In the genomic region with DNA sequence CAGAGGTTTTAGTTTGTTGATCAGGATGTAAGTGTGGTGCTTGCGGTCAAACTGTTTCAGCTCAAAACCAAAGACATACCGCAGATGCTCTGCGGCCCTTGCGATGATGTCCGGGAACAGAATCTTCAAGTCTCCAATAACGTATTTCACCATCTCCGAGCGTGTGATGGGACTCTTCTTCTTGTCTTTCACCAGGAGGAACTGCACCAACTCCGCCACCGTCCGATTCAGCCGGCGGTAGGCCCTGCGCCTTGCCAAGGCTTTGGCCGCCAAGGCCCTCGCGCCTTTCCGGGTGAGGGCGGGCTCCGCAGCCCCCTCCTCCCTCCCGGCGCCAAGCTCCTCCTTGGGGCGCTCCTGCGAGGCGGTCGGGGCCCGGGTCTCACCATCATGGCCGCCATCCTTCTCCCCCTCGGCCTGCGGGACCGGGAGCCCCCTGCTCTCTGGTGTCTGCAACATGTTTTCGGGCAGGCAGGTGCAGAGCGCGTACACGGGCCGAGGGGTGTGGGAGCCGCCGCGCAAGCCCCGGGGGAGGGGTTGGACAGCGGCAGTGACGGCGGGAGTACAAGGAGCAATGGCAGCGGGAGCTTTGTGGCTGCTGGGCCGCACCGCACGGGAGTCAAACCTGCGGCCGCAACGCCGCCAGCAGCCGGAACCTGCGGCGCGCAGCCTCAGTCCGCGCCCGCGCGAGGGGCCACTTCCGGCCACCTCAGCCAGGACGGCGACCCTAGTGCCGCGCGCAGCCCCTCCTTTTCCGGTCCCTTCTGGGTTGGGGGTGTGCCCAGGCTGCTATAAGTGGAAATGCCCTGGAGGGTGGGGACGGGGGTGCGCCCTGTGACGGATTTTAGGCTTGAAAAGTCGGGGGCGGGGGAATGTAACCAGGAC, we compare ENCODE assay signal across 8 cellular contexts. TPM values are rescaled to one million over a fixed set of nuclear protein-coding genes. Genes with fewer than 3 reads are reported as not detected.
DNase-seq lines count a peak whose midpoint lies in the region; ATAC-seq, FAIRE-seq and TF ChIP-seq lines count a peak whose summit lies in the region.

A gene with protein sequence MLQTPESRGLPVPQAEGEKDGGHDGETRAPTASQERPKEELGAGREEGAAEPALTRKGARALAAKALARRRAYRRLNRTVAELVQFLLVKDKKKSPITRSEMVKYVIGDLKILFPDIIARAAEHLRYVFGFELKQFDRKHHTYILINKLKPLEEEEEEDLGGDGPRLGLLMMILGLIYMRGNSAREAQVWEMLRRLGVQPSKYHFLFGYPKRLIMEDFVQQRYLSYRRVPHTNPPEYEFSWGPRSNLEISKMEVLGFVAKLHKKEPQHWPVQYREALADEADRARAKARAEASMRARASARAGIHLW (minus strand): TSS at position 699 of the 882 bp plus-strand sequence. CDS start 243 bp downstream, at position 456.

- TF ChIP-seq CTCF in astrocyte (IDR thresholded peaks at IDR 0.05; ENCODE audit: insufficient read depth, low read depth, low read length): no peak

- intact Hi-C loops in aorta (cut with DNase I): no loop called here

- H3K4me2 ChIP-seq in astrocyte (ENCODE audit: low read length): peak within 1 kb of the TSS; percentile 99

- H3K4me3 ChIP-seq in astrocyte (ENCODE audit: insufficient read depth, low read depth, low read length) (peak within 1 kb of the TSS; percentile 92), aorta (ENCODE audit: low read length in 2 of 2) (peak within 1 kb of the TSS; percentile 63 to 90)

- peaks cover 23% of the 10 kb centered on the region for H3K4me1 Mint-ChIP-seq in T-helper 2 cell treated with Interferon-gamma antibody and Interleukin-4, amounts not matched to agents 5 μg/mL and 100 μg/mL, for 36 hours (ENCODE audit: low read depth)
- H3K4me1 Mint-ChIP-seq in astrocyte (ENCODE audit: low read depth, unreplicated experiment): peaks cover 18% of the 10 kb centered on the region

- H3K4me3 Mint-ChIP-seq in T-helper 2 cell treated with Interferon-gamma antibody and Interleukin-4, amounts not matched to agents 5 μg/mL and 100 μg/mL, for 36 hours: peak within 1 kb of the TSS; percentile 94
- H3K4me3 Mint-ChIP-seq in astrocyte (ENCODE audit: unreplicated experiment): peak within 1 kb of the TSS; percentile 98

- peak within 1 kb of the TSS; percentile 92 for H3K9ac ChIP-seq in astrocyte (ENCODE audit: low read length)

- peaks cover 25% of the 10 kb centered on the region for H3K79me2 ChIP-seq in astrocyte (ENCODE audit: insufficient read depth, low read length)

- peak within 1 kb of the TSS; percentile 83 for H3K27ac Mint-ChIP-seq in T-helper 2 cell treated with Interferon-gamma antibody and Interleukin-4, amounts not matched to agents 5 μg/mL and 100 μg/mL, for 36 hours
- H3K27ac Mint-ChIP-seq in astrocyte (ENCODE audit: unreplicated experiment): peak within 1 kb of the TSS; percentile 97

- H3K36me3 Mint-ChIP-seq in T-helper 2 cell treated with Interferon-gamma antibody and Interleukin-4, amounts not matched to agents 5 μg/mL and 100 μg/mL, for 36 hours (ENCODE audit: low read depth): peaks cover 28% of the 10 kb centered on the region
- peaks cover 13% of the 10 kb centered on the region for H3K36me3 Mint-ChIP-seq in astrocyte (ENCODE audit: low read depth, unreplicated experiment)

- H3K36me3 ChIP-seq in astrocyte (ENCODE audit: insufficient read depth, low read length) (no peaks in the 10 kb centered on the region), aorta (ENCODE audit: control insufficient read depth in 1 of 2, insufficient read depth in 2 of 2, low read length in 1 of 2) (no peaks in the 10 kb centered on the region)

- H3K27me3 ChIP-seq in astrocyte (ENCODE audit: insufficient read depth, low read length) (no peaks in the 10 kb centered on the region), aorta (ENCODE audit: control insufficient read depth in 1 of 2, insufficient read depth in 2 of 2, low read length in 1 of 2) (no peaks in the 10 kb centered on the region)

- FAIRE-seq in astrocyte (lab: Jason Lieb, UNC): no peak

- H4K20me1 ChIP-seq in astrocyte (ENCODE audit: insufficient read depth, low read length): peaks cover 15% of the 10 kb centered on the region

- H3K27me3 Mint-ChIP-seq in T-helper 2 cell treated with Interferon-gamma antibody and Interleukin-4, amounts not matched to agents 5 μg/mL and 100 μg/mL, for 36 hours (ENCODE audit: low read depth): peaks cover 16% of the 10 kb centered on the region
- H3K27me3 Mint-ChIP-seq in astrocyte (ENCODE audit: low read depth, unreplicated experiment): no peaks in the 10 kb centered on the region

- WGBS in aorta, 2 donors: 0 to 1% methylated on average over 72 of the region's 72 CpGs

- H3K27ac ChIP-seq in astrocyte (ENCODE audit: low read depth, low read length) (peak within 1 kb of the TSS; percentile 74), aorta (ENCODE audit: low read depth in 1 of 2, low read length in 2 of 2) (peak within 1 kb of the TSS in 1 of 2 donors; percentile 99)

- H3K9me3 ChIP-seq in astrocyte (ENCODE audit: insufficient read depth, low read depth, low read length): peaks cover 3% of the 10 kb centered on the region
- H3K9me3 ChIP-seq in aorta (ENCODE audit: control insufficient read depth, low read length): no peaks in the 10 kb centered on the region

- DNase-seq in NCI-H2029 (lab: John Stamatoyannopoulos, UW) (peak; percentile 74), astrocyte (ENCODE audit: low read depth) (peak; percentile 53), hepatic stellate cell (ENCODE audit: low spot score) (peak; percentile 85), putamen (ENCODE audit: low spot score) (peak; percentile 70), aorta (peak; percentile 90 to 93)
- DNase-seq in T-helper 2 cell treated with Interferon-gamma antibody and Interleukin-4, amounts not matched to agents 5 μg/mL and 100 μg/mL, for 36 hours (ENCODE audit: low spot score): peak; percentile 81

- peaks cover 12% of the 10 kb centered on the region for H3K9me3 Mint-ChIP-seq in T-helper 2 cell treated with Interferon-gamma antibody and Interleukin-4, amounts not matched to agents 5 μg/mL and 100 μg/mL, for 36 hours
- peaks cover 5% of the 10 kb centered on the region for H3K9me3 Mint-ChIP-seq in astrocyte (ENCODE audit: unreplicated experiment)

- TF ChIP-seq POLR2A in GM18505 (IDR thresholded peaks at IDR 0.05; ENCODE audit: borderline replicate concordance, extremely low read depth, insufficient read depth, insufficient read length): peak; percentile 71

- peak within 1 kb of the TSS; percentile 95 for H2AFZ ChIP-seq in astrocyte (ENCODE audit: low read depth, low read length)

- H3K4me1 ChIP-seq in astrocyte (ENCODE audit: insufficient read depth, low read length): peaks cover 16% of the 10 kb centered on the region
- no peaks in the 10 kb centered on the region for H3K4me1 ChIP-seq in aorta (ENCODE audit: control insufficient read depth in 1 of 2, insufficient read depth in 2 of 2, low read length in 2 of 2)

- peak; percentile 68 for ATAC-seq in GM18505 (IDR thresholded peaks at IDR 0.05; ENCODE audit: unreplicated experiment)
- peak; percentile 76 for ATAC-seq in HG02973 (IDR thresholded peaks at IDR 0.05; ENCODE audit: unreplicated experiment)
- ATAC-seq in aorta (ENCODE audit: low FRiP score): peak; percentile 90

RNA-seq across cellular contexts. Expression of the gene that starts here (rescaled TPM):
- 26.2 and 28.8 TPM in 2 replicates for total RNA-seq in astrocyte
- total RNA-seq in aorta: 10 to 100 TPM; 22.9 to 23.4 TPM
- 10 to 100 TPM; 17.9 to 34.2 TPM for polyA plus RNA-seq in aorta
